In genomic region chr14:104249092-104249491, GRCh38 we compare ENCODE assay signal across 21 cellular contexts.
"Had no signal": no experiment of that assay in that cellular context is flagged by ENCODE, and none has a peak within 500 bp of the region (broad histone marks: within the 10 kb centered on the region; RNA-seq: fewer than 3 reads in every experiment).

No MANE protein-coding gene starts in this region.

- H3K27me3 Mint-ChIP-seq: activated CD4-positive, alpha-beta memory T cell treated with anti-CD3 and anti-CD28 coated beads for 36 hours; activated CD8-positive, alpha-beta memory T cell treated with anti-CD3 and anti-CD28 coated beads, Interleukin-2, amount 10 ng/mL, durations not matched to agents 7 days and 5 days; stimulated activated naive CD8-positive, alpha-beta T cell treated with anti-CD3 and anti-CD28 coated beads, Interleukin-15, Interleukin-2, amounts not matched to agents 100 ng/mL and 50 ng/mL, for 24 hours had no signal

- H3K27ac Mint-ChIP-seq: activated CD4-positive, alpha-beta memory T cell treated with anti-CD3 and anti-CD28 coated beads for 36 hours; activated CD8-positive, alpha-beta memory T cell treated with anti-CD3 and anti-CD28 coated beads, Interleukin-2, amount 10 ng/mL, durations not matched to agents 7 days and 5 days; activated T-cell treated with anti-CD3 and anti-CD28 coated beads, Interleukin-2, amount 50 U/mL, for 72 hours; mesothelial cell of epicardium; stimulated activated naive CD8-positive, alpha-beta T cell treated with anti-CD3 and anti-CD28 coated beads, Interleukin-15, Interleukin-2, amounts not matched to agents 100 ng/mL and 50 ng/mL, for 24 hours had no signal

- H2AFZ ChIP-seq: hepatocyte had no signal

- H3K27me3 ChIP-seq: body of pancreas, foreskin keratinocyte, hepatocyte, ovary, right lobe of liver, transverse colon had no signal

- H3K4me1 ChIP-seq: body of pancreas, foreskin keratinocyte, right lobe of liver, transverse colon had no signal

- H3K4me3 Mint-ChIP-seq: activated CD4-positive, alpha-beta memory T cell treated with anti-CD3 and anti-CD28 coated beads for 36 hours; activated CD8-positive, alpha-beta memory T cell treated with anti-CD3 and anti-CD28 coated beads, Interleukin-2, amount 10 ng/mL, durations not matched to agents 7 days and 5 days; activated T-cell treated with anti-CD3 and anti-CD28 coated beads, Interleukin-2, amount 50 U/mL, for 72 hours; mesothelial cell of epicardium; neural crest cell; stimulated activated naive CD8-positive, alpha-beta T cell treated with anti-CD3 and anti-CD28 coated beads, Interleukin-15, Interleukin-2, amounts not matched to agents 100 ng/mL and 50 ng/mL, for 24 hours had no signal

- ATAC-seq: activated CD8-positive, alpha-beta memory T cell treated with anti-CD3 and anti-CD28 coated beads, Interleukin-2, amount 10 ng/mL, durations not matched to agents 7 days and 5 days; activated T-cell treated with anti-CD3 and anti-CD28 coated beads, Interleukin-2, amount 50 U/mL, for 72 hours; body of pancreas; foreskin keratinocyte had no signal

- H3K9me3 ChIP-seq: body of pancreas, ovary, right lobe of liver had no signal

- H3K36me3 ChIP-seq: ovary, right lobe of liver, transverse colon, WERI-Rb-1 had no signal

- H3K4me1 Mint-ChIP-seq: activated CD8-positive, alpha-beta memory T cell treated with anti-CD3 and anti-CD28 coated beads, Interleukin-2, amount 10 ng/mL, durations not matched to agents 7 days and 5 days; mesothelial cell of epicardium; neural crest cell had no signal

- H3K27ac ChIP-seq: body of pancreas, foreskin keratinocyte, hepatocyte, ovary, right lobe of liver, SK-N-MC, transverse colon, WERI-Rb-1 had no signal

- H3K4me3 ChIP-seq: body of pancreas, hepatocyte, lung, ovary, right lobe of liver, SK-N-MC, transverse colon had no signal

- H3K4me2 ChIP-seq: hepatocyte had no signal

- H3K36me3 Mint-ChIP-seq: activated CD4-positive, alpha-beta memory T cell treated with anti-CD3 and anti-CD28 coated beads for 36 hours; mesothelial cell of epicardium had no signal

- H3K9me3 Mint-ChIP-seq: mesothelial cell of epicardium, neural crest cell had no signal

- DNase-seq: activated CD4-positive, alpha-beta memory T cell treated with anti-CD3 and anti-CD28 coated beads for 36 hours; activated CD4-positive, alpha-beta T cell treated with anti-CD3 and anti-CD28 coated beads for 4 hours; activated gamma-delta T cell treated with Interleukin-2 at 50 U/mL for 16 hours; activated T-cell treated with anti-CD3 and anti-CD28 coated beads, Interleukin-2, amount 50 U/mL, for 72 hours; foreskin keratinocyte; left colon; small intestine; stimulated activated CD4-positive, alpha-beta T cell treated with anti-CD3 and anti-CD28 coated beads, Interleukin-15, amount 100 ng/mL, for 24 hours; stimulated activated CD4-positive, alpha-beta T cell treated with anti-CD3 and anti-CD28 coated beads, Interleukin-2, amount 100 ng/mL, for 48 hours; transverse colon; WERI-Rb-1 had no signal
